In the genomic region with DNA sequence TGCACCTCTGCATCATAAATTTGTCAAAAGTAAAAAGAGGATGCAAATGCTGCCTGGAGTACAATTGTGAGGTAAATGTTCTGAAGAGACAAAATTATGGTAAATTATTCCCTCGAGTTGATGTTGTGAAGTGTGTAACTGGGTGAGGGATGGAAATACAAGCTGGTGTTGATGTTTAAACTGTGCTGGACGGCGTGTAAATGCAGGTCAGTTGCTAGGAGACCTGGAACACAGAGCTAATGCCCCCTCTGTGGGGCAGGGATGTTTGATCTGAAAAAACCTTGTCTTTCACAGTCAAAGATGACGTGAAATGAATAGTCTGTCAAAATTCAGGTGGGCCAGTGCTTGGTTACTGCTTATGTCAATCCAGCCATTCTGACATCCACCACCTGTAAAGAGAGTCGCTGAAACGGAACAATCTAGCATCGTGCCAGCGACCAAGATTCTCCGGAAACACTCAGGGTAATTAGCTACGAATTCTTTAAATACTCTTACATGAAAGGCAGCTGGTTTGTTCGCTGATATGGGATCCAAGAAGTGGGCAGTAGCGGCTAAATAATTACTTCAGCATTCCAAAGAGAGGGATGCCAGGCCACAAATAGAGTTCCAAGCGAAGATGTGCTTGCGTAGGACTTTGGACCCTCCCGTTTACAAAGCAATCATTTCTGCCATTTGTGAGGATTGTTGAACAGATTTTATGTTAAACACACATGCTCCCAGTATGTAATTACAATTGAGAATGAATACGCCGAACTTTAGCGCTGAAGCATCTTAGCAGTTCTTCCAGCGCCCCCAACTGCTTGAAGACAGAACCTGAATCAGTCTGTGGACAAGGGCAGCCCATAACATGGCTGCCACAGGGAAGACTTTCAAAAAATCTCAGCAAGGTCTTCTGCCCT, we compare ENCODE assay signal across 1 cellular context.
A peak's percentile ranks its signal among the peaks of the same experiment; 100 is the strongest.
TF ChIP-seq lines count a peak whose summit lies in the region.

No MANE protein-coding gene starts in this region.

TF ChIP-seq in HepG2, 621 proteins besides CTCF, POLR2A, EP300 and RAD21 (continued from another document and continues in another):
- TF ChIP-seq, protein P1, sequence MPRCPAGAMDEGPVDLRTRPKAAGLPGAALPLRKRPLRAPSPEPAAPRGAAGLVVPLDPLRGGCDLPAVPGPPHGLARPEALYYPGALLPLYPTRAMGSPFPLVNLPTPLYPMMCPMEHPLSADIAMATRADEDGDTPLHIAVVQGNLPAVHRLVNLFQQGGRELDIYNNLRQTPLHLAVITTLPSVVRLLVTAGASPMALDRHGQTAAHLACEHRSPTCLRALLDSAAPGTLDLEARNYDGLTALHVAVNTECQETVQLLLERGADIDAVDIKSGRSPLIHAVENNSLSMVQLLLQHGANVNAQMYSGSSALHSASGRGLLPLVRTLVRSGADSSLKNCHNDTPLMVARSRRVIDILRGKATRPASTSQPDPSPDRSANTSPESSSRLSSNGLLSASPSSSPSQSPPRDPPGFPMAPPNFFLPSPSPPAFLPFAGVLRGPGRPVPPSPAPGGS (CRISPR knock-in tag; IDR thresholded peaks at IDR 0.05) = 0 out of 2 replicates have a peak, but pooled peaks have one; percentile 28
- TF ChIP-seq, protein P2, sequence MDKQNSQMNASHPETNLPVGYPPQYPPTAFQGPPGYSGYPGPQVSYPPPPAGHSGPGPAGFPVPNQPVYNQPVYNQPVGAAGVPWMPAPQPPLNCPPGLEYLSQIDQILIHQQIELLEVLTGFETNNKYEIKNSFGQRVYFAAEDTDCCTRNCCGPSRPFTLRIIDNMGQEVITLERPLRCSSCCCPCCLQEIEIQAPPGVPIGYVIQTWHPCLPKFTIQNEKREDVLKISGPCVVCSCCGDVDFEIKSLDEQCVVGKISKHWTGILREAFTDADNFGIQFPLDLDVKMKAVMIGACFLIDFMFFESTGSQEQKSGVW (CRISPR knock-in tag; IDR thresholded peaks at IDR 0.05; ENCODE audit: borderline replicate concordance) = no peak
- TF ChIP-seq, protein P3, sequence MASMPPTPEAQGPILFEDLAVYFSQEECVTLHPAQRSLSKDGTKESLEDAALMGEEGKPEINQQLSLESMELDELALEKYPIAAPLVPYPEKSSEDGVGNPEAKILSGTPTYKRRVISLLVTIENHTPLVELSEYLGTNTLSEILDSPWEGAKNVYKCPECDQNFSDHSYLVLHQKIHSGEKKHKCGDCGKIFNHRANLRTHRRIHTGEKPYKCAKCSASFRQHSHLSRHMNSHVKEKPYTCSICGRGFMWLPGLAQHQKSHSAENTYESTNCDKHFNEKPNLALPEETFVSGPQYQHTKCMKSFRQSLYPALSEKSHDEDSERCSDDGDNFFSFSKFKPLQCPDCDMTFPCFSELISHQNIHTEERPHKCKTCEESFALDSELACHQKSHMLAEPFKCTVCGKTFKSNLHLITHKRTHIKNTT (CRISPR knock-in tag; IDR thresholded peaks at IDR 0.05) = no peak
- TF ChIP-seq, protein P4, sequence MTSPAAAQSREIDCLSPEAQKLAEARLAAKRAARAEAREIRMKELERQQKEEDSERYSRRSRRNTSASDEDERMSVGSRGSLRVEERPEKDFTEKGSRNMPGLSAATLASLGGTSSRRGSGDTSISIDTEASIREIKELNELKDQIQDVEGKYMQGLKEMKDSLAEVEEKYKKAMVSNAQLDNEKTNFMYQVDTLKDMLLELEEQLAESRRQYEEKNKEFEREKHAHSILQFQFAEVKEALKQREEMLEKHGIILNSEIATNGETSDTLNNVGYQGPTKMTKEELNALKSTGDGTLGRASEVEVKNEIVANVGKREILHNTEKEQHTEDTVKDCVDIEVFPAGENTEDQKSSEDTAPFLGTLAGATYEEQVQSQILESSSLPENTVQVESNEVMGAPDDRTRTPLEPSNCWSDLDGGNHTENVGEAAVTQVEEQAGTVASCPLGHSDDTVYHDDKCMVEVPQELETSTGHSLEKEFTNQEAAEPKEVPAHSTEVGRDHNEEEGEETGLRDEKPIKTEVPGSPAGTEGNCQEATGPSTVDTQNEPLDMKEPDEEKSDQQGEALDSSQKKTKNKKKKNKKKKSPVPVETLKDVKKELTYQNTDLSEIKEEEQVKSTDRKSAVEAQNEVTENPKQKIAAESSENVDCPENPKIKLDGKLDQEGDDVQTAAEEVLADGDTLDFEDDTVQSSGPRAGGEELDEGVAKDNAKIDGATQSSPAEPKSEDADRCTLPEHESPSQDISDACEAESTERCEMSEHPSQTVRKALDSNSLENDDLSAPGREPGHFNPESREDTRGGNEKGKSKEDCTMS (CRISPR knock-in tag; conservative IDR thresholded peaks at IDR 0.05) = no peak
- TF ChIP-seq, protein P5, sequence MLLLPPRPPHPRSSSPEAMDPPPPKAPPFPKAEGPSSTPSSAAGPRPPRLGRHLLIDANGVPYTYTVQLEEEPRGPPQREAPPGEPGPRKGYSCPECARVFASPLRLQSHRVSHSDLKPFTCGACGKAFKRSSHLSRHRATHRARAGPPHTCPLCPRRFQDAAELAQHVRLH (CRISPR knock-in tag; IDR thresholded peaks at IDR 0.05; ENCODE audit: borderline replicate concordance, low read depth) = no peak; the same call in 1 of the 2 replicates
- TF ChIP-seq, protein P6, sequence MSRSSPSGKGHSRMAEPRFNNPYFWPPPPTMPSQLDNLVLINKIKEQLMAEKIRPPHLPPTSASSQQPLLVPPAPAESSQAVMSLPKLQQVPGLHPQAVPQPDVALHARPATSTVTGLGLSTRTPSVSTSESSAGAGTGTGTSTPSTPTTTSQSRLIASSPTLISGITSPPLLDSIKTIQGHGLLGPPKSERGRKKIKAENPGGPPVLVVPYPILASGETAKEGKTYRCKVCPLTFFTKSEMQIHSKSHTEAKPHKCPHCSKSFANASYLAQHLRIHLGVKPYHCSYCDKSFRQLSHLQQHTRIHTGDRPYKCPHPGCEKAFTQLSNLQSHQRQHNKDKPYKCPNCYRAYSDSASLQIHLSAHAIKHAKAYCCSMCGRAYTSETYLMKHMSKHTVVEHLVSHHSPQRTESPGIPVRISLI (CRISPR knock-in tag; IDR thresholded peaks at IDR 0.05; ENCODE audit: borderline replicate concordance) = no peak
- TF ChIP-seq, protein P7, sequence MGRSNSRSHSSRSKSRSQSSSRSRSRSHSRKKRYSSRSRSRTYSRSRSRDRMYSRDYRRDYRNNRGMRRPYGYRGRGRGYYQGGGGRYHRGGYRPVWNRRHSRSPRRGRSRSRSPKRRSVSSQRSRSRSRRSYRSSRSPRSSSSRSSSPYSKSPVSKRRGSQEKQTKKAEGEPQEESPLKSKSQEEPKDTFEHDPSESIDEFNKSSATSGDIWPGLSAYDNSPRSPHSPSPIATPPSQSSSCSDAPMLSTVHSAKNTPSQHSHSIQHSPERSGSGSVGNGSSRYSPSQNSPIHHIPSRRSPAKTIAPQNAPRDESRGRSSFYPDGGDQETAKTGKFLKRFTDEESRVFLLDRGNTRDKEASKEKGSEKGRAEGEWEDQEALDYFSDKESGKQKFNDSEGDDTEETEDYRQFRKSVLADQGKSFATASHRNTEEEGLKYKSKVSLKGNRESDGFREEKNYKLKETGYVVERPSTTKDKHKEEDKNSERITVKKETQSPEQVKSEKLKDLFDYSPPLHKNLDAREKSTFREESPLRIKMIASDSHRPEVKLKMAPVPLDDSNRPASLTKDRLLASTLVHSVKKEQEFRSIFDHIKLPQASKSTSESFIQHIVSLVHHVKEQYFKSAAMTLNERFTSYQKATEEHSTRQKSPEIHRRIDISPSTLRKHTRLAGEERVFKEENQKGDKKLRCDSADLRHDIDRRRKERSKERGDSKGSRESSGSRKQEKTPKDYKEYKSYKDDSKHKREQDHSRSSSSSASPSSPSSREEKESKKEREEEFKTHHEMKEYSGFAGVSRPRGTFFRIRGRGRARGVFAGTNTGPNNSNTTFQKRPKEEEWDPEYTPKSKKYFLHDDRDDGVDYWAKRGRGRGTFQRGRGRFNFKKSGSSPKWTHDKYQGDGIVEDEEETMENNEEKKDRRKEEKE (IDR thresholded peaks at IDR 0.05) = no peak
- TF ChIP-seq EZH2 (conservative IDR thresholded peaks at IDR 0.05; ENCODE audit: low read depth, low read length) (no peak), CENPT (CRISPR knock-in tag; IDR thresholded peaks at IDR 0.05; ENCODE audit: low read depth) (no peak), ZNF430 (CRISPR knock-in tag; IDR thresholded peaks at IDR 0.05) (no peak), SMYD3 (CRISPR knock-in tag; IDR thresholded peaks at IDR 0.05) (no peak), LCORL (IDR thresholded peaks at IDR 0.05) (no peak), LCORL (CRISPR knock-in tag; IDR thresholded peaks at IDR 0.05) (no peak), KDM3A (CRISPR knock-in tag; IDR thresholded peaks at IDR 0.05; ENCODE audit: low read depth) (0 out of 2 replicates have a peak, but pooled peaks have one; percentile 30), RBFOX2 (IDR thresholded peaks at IDR 0.05; ENCODE audit: low read depth, low read length) (no peak), ZNF614 (CRISPR knock-in tag; IDR thresholded peaks at IDR 0.05; ENCODE audit: borderline replicate concordance) (0 out of 2 replicates have a peak, but pooled peaks have one; percentile 32), ZKSCAN1 (IDR thresholded peaks at IDR 0.05; ENCODE audit: low read length) (no peak), IKZF4 (CRISPR knock-in tag; IDR thresholded peaks at IDR 0.05; ENCODE audit: borderline replicate concordance, low read depth, not compliant biosample characterization) (no peak), ZNF160 (CRISPR knock-in tag; IDR thresholded peaks at IDR 0.05) (no peak)
- TF ChIP-seq, protein P8, sequence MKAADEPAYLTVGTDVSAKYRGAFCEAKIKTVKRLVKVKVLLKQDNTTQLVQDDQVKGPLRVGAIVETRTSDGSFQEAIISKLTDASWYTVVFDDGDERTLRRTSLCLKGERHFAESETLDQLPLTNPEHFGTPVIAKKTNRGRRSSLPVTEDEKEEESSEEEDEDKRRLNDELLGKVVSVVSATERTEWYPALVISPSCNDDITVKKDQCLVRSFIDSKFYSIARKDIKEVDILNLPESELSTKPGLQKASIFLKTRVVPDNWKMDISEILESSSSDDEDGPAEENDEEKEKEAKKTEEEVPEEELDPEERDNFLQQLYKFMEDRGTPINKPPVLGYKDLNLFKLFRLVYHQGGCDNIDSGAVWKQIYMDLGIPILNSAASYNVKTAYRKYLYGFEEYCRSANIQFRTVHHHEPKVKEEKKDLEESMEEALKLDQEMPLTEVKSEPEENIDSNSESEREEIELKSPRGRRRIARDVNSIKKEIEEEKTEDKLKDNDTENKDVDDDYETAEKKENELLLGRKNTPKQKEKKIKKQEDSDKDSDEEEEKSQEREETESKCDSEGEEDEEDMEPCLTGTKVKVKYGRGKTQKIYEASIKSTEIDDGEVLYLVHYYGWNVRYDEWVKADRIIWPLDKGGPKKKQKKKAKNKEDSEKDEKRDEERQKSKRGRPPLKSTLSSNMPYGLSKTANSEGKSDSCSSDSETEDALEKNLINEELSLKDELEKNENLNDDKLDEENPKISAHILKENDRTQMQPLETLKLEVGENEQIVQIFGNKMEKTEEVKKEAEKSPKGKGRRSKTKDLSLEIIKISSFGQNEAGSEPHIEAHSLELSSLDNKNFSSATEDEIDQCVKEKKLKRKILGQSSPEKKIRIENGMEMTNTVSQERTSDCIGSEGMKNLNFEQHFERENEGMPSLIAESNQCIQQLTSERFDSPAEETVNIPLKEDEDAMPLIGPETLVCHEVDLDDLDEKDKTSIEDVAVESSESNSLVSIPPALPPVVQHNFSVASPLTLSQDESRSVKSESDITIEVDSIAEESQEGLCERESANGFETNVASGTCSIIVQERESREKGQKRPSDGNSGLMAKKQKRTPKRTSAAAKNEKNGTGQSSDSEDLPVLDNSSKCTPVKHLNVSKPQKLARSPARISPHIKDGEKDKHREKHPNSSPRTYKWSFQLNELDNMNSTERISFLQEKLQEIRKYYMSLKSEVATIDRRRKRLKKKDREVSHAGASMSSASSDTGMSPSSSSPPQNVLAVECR (CRISPR knock-in tag; IDR thresholded peaks at IDR 0.05; ENCODE audit: borderline replicate concordance) = peak; percentile 40; the same call in 1 of the 2 replicates
- TF ChIP-seq, protein P9, sequence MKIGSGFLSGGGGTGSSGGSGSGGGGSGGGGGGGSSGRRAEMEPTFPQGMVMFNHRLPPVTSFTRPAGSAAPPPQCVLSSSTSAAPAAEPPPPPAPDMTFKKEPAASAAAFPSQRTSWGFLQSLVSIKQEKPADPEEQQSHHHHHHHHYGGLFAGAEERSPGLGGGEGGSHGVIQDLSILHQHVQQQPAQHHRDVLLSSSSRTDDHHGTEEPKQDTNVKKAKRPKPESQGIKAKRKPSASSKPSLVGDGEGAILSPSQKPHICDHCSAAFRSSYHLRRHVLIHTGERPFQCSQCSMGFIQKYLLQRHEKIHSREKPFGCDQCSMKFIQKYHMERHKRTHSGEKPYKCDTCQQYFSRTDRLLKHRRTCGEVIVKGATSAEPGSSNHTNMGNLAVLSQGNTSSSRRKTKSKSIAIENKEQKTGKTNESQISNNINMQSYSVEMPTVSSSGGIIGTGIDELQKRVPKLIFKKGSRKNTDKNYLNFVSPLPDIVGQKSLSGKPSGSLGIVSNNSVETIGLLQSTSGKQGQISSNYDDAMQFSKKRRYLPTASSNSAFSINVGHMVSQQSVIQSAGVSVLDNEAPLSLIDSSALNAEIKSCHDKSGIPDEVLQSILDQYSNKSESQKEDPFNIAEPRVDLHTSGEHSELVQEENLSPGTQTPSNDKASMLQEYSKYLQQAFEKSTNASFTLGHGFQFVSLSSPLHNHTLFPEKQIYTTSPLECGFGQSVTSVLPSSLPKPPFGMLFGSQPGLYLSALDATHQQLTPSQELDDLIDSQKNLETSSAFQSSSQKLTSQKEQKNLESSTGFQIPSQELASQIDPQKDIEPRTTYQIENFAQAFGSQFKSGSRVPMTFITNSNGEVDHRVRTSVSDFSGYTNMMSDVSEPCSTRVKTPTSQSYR (CRISPR knock-in tag; IDR thresholded peaks at IDR 0.05; ENCODE audit: borderline replicate concordance) = no peak
- TF ChIP-seq, protein P10, sequence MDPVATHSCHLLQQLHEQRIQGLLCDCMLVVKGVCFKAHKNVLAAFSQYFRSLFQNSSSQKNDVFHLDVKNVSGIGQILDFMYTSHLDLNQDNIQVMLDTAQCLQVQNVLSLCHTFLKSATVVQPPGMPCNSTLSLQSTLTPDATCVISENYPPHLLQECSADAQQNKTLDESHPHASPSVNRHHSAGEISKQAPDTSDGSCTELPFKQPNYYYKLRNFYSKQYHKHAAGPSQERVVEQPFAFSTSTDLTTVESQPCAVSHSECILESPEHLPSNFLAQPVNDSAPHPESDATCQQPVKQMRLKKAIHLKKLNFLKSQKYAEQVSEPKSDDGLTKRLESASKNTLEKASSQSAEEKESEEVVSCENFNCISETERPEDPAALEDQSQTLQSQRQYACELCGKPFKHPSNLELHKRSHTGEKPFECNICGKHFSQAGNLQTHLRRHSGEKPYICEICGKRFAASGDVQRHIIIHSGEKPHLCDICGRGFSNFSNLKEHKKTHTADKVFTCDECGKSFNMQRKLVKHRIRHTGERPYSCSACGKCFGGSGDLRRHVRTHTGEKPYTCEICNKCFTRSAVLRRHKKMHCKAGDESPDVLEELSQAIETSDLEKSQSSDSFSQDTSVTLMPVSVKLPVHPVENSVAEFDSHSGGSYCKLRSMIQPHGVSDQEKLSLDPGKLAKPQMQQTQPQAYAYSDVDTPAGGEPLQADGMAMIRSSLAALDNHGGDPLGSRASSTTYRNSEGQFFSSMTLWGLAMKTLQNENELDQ (CRISPR knock-in tag; IDR thresholded peaks at IDR 0.05; ENCODE audit: borderline replicate concordance) = no peak
- TF ChIP-seq, protein P11, sequence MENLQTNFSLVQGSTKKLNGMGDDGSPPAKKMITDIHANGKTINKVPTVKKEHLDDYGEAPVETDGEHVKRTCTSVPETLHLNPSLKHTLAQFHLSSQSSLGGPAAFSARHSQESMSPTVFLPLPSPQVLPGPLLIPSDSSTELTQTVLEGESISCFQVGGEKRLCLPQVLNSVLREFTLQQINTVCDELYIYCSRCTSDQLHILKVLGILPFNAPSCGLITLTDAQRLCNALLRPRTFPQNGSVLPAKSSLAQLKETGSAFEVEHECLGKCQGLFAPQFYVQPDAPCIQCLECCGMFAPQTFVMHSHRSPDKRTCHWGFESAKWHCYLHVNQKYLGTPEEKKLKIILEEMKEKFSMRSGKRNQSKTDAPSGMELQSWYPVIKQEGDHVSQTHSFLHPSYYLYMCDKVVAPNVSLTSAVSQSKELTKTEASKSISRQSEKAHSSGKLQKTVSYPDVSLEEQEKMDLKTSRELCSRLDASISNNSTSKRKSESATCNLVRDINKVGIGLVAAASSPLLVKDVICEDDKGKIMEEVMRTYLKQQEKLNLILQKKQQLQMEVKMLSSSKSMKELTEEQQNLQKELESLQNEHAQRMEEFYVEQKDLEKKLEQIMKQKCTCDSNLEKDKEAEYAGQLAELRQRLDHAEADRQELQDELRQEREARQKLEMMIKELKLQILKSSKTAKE (CRISPR knock-in tag; IDR thresholded peaks at IDR 0.05; ENCODE audit: borderline replicate concordance) = no peak
